ENCODE assay signal across 17 cellular contexts in the genomic region with DNA sequence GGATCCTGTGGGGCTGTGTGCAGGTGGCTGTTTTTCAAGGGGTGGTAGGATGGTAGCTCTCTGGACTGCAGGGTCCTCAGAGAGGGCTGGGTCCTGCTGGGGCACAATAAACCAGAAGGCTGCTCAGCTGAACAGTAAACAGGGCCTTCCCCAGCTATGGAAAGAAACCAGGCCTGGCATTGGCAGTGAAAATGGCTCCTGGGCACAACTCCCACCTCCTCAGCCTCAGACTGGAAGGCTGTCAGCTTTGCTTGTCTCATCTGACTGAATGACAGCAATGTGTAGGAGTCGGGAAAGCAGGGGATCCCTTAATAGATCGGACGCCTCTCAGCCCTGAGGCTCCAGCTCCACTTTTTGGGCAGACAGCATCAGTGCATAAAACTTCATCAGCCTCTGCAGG. TPM values are rescaled to one million over a fixed set of nuclear protein-coding genes. Genes with fewer than 3 reads are reported as not detected.
DNase-seq lines count a peak whose midpoint lies in the region; TF ChIP-seq lines count a peak whose summit lies in the region.
"Had no signal": no experiment of that assay in that cellular context is flagged by ENCODE, and none has a peak within 500 bp of the region (broad histone marks: within the 10 kb centered on the region; RNA-seq: fewer than 3 reads in every experiment).

No MANE protein-coding gene starts in this region.

- no peak overlapping the region for H3K4me3 Mint-ChIP-seq in progenitor cell of endocrine pancreas (ENCODE audit: low read depth)
- H3K4me3 Mint-ChIP-seq: CD8-positive, alpha-beta T cell; GM23338; H9 had no signal

- peak; percentile 20 for DNase-seq in NCI-H345 (lab: John Stamatoyannopoulos, UW)
- no peak for DNase-seq in NCI-H345 treated with DMSO at 0.1 percent for 48 hours (lab: John Stamatoyannopoulos, UW; ENCODE audit: unreplicated experiment)
- no peak for DNase-seq in dorsolateral prefrontal cortex
- DNase-seq in middle frontal gyrus (ENCODE audit: extremely low spot score, low spot score), result peak; percentile 16
- no peak for DNase-seq in CD1c-positive myeloid dendritic cell (ENCODE audit: extremely low spot score)
- DNase-seq in progenitor cell of endocrine pancreas (ENCODE audit: low spot score, unreplicated experiment), result no peak
- DNase-seq in NCI-H1105 treated with DMSO at 0.1 percent for 48 hours (lab: John Stamatoyannopoulos, UW), result no peak
- DNase-seq: BE2C; CD8-positive, alpha-beta T cell; COR-L47; DMS53; GF-D8; H9; IMR-90 had no signal

- H3K4me1 Mint-ChIP-seq in progenitor cell of endocrine pancreas (ENCODE audit: low read depth), result no peaks in the 10 kb centered on the region
- H3K4me1 Mint-ChIP-seq: GM23338 had no signal

- intact Hi-C loops in dorsolateral prefrontal cortex (cut with DNase I), result no loop called here

- no peaks in the 10 kb centered on the region for H3K36me3 Mint-ChIP-seq in progenitor cell of endocrine pancreas (ENCODE audit: insufficient read depth)
- H3K36me3 Mint-ChIP-seq: CD8-positive, alpha-beta T cell had no signal

- no peaks in the 10 kb centered on the region for H3K9me3 Mint-ChIP-seq in progenitor cell of endocrine pancreas (ENCODE audit: low read depth)
- H3K9me3 Mint-ChIP-seq: CD8-positive, alpha-beta T cell; GM23338; H9 had no signal

- H3K4me3 ChIP-seq in dorsolateral prefrontal cortex, result no peak overlapping the region
- H3K4me3 ChIP-seq: GM23338 had no signal

- H3K27me3 Mint-ChIP-seq in progenitor cell of endocrine pancreas, result peaks cover 22% of the 10 kb centered on the region

- TF ChIP-seq CTCF in dorsolateral prefrontal cortex (IDR thresholded peaks at IDR 0.05 in 54 of 56, conservative IDR thresholded peaks at IDR 0.05 in 2 of 56; ENCODE audit: low read depth in 1 of 56, partially characterized antibody in 56 of 56) (no peak), progenitor cell of endocrine pancreas (IDR thresholded peaks at IDR 0.05; ENCODE audit: unreplicated experiment) (no peak)

- H3K27ac Mint-ChIP-seq in progenitor cell of endocrine pancreas, result no peak overlapping the region
- H3K27ac Mint-ChIP-seq: CD8-positive, alpha-beta T cell; GM23338; H9 had no signal

- H3K27ac ChIP-seq in dorsolateral prefrontal cortex, result peak overlapping the region in 32 of 59 donors; percentile 7 to 87 (median 65)
- H3K27ac ChIP-seq: C4-2B had no signal

- peaks cover 0 to 4% (median 0%) of the 10 kb centered on the region in 45 donors for H3K27me3 ChIP-seq in dorsolateral prefrontal cortex
- H3K27me3 ChIP-seq: BE2C had no signal

RNA-seq across cellular contexts. Expression of gene NLRP1, which starts 59.8 kb away (rescaled TPM):
- total RNA-seq in dorsolateral prefrontal cortex, result 100 to 1,000 TPM in 119 of 120 experiments, 10 to 100 TPM in 1; 96.8 to 322 (median 204) TPM
- total RNA-seq in progenitor cell of endocrine pancreas, result 24.0 and 25.3 TPM in 2 replicates
- total RNA-seq: HT-29 had no signal

Comparison
In these comparisons a context has a peak if more than half of its experiments do, and no peak if none do; other contexts are left out.
1. DNase-seq: peak in NCI-H345 (single experiment) and middle frontal gyrus (single experiment); none in NCI-H345 treated with DMSO at 0.1 percent for 48 hours (single experiment), dorsolateral prefrontal cortex (0 of 10), CD1c-positive myeloid dendritic cell (single experiment), progenitor cell of endocrine pancreas (single experiment) and NCI-H1105 treated with DMSO at 0.1 percent for 48 hours (single experiment).